In the genomic region with DNA sequence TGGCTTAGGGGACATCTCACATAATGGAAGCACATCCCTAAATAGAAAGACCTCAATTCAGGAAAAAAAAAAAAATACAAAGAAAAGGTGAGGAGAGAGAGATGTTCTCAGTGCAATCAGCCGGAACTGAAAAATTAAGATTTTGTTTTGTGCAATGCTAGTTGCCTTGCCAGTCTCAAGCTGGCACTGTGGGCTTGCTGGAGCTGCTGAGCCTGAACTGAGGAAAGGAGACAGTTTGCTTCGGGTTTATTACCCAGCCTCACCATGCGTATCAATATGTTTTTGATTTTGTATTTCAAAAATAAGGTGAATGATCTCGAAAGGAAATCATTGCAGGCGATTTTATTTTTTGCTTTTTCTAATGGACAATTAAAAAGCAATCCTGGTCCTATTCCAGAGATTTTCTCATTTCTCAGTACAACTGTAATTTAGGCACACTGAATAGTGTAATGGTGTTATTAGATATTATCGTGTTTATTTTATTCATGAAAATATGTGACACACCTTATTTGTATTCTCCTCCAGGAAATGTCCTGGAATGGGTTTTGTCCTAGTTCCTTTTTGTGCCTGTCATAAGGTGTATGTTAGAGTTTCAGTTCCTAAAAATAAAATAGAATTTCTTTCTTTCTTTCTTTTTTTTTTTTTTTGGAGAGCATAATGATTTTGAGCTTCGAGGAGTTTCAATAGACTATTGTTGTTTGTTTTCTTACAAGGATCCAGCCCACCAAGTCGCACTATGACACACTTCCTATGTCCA, we compare ENCODE assay signal across 25 cellular contexts.
"Had no signal": no experiment of that assay in that cellular context is flagged by ENCODE, and none has a peak within 500 bp of the region (broad histone marks: within the 10 kb centered on the region; RNA-seq: fewer than 3 reads in every experiment).

No MANE protein-coding gene starts in this region.

- ATAC-seq: activated CD8-positive, alpha-beta T cell treated with anti-CD3 and anti-CD28 coated beads for 36 hours; activated naive CD8-positive, alpha-beta T cell treated with anti-CD3 and anti-CD28 coated beads, Interleukin-2, amount 50 U/mL, for 24 hours; activated T-cell treated with anti-CD3 and anti-CD28 coated beads, Interleukin-2, amount 50 U/mL, for 4 hours; activated T-helper 17 cell treated with anti-CD3 and anti-CD28 coated beads, Interleukin-2, amount 50 U/mL, for 72 hours; left lung; lower lobe of right lung; pancreas; stimulated activated memory B cell treated with anti-CD40 and anti-IgM and Interleukin-4, amounts not matched to agents 10 μg/mL and 1 μg/mL and 100 μg/mL, for 72 hours; stimulated activated naive CD8-positive, alpha-beta T cell treated with anti-CD3 and anti-CD28 coated beads, Interleukin-15, amount 100 ng/mL, for 72 hours; upper lobe of right lung; WTC11 had no signal

- DNase-seq: activated CD4-positive, alpha-beta T cell treated with anti-CD3 and anti-CD28 coated beads for 1 hour; activated CD4-positive, alpha-beta T cell treated with anti-CD3 and anti-CD28 coated beads, Interleukin-2, amount 10 ng/mL, durations not matched to agents 7 days and 5 days; activated CD8-positive, alpha-beta T cell treated with anti-CD3 and anti-CD28 coated beads for 36 hours; activated gamma-delta T cell treated with Interleukin-2 at 50 U/mL for 16 hours; activated naive CD8-positive, alpha-beta T cell treated with anti-CD3 and anti-CD28 coated beads, Interleukin-2, amount 50 U/mL, for 24 hours; activated T-cell treated with anti-CD3 and anti-CD28 coated beads, Interleukin-2, amount 50 U/mL, for 4 hours; central memory CD4-positive, alpha-beta T cell; glutamatergic neuron; left lung; lower lobe of right lung; nephron progenitor cell; pancreas; retina; sigmoid colon; small intestine; stimulated activated CD4-positive, alpha-beta T cell treated with anti-CD3 and anti-CD28 coated beads, Interleukin-4, amount 100 ng/mL, for 4 hours; stimulated activated CD8-positive, alpha-beta memory T cell treated with anti-CD3 and anti-CD28 coated beads, Interleukin-4, amount 100 ng/mL, for 48 hours; stimulated activated naive CD8-positive, alpha-beta T cell treated with anti-CD3 and anti-CD28 coated beads, Interleukin-15, amount 100 ng/mL, for 72 hours; T-helper 2 cell; tibial artery; upper lobe of right lung had no signal

- H3K4me1 Mint-ChIP-seq: activated CD4-positive, alpha-beta T cell treated with anti-CD3 and anti-CD28 coated beads, Interleukin-2, amount 10 ng/mL, durations not matched to agents 7 days and 5 days; activated naive CD4-positive, alpha-beta T cell treated with anti-CD3 and anti-CD28 coated beads, Interleukin-2, amount 50 U/mL, for 24 hours; stimulated activated naive CD8-positive, alpha-beta T cell treated with anti-CD3 and anti-CD28 coated beads, Interleukin-15, amount 100 ng/mL, for 72 hours had no signal

- H3K27me3 Mint-ChIP-seq: activated CD8-positive, alpha-beta T cell treated with anti-CD3 and anti-CD28 coated beads for 36 hours; stimulated activated memory B cell treated with anti-CD40 and anti-IgM and Interleukin-4, amounts not matched to agents 10 μg/mL and 1 μg/mL and 100 μg/mL, for 72 hours; stimulated activated naive CD8-positive, alpha-beta T cell treated with anti-CD3 and anti-CD28 coated beads, Interleukin-15, amount 100 ng/mL, for 72 hours had no signal

- H3K4me3 Mint-ChIP-seq: activated CD4-positive, alpha-beta T cell treated with anti-CD3 and anti-CD28 coated beads, Interleukin-2, amount 10 ng/mL, durations not matched to agents 7 days and 5 days; activated CD8-positive, alpha-beta T cell treated with anti-CD3 and anti-CD28 coated beads for 36 hours; activated naive CD4-positive, alpha-beta T cell treated with anti-CD3 and anti-CD28 coated beads, Interleukin-2, amount 50 U/mL, for 24 hours; activated naive CD8-positive, alpha-beta T cell treated with anti-CD3 and anti-CD28 coated beads, Interleukin-2, amount 50 U/mL, for 24 hours; activated T-cell treated with anti-CD3 and anti-CD28 coated beads, Interleukin-2, amount 50 U/mL, for 4 hours; activated T-helper 17 cell treated with anti-CD3 and anti-CD28 coated beads, Interleukin-2, amount 50 U/mL, for 72 hours; nephron progenitor cell; stimulated activated memory B cell treated with anti-CD40 and anti-IgM and Interleukin-4, amounts not matched to agents 10 μg/mL and 1 μg/mL and 100 μg/mL, for 72 hours; stimulated activated naive CD8-positive, alpha-beta T cell treated with anti-CD3 and anti-CD28 coated beads, Interleukin-15, amount 100 ng/mL, for 72 hours; WTC11 had no signal

- H3K9me3 Mint-ChIP-seq: activated CD4-positive, alpha-beta T cell treated with anti-CD3 and anti-CD28 coated beads, Interleukin-2, amount 10 ng/mL, durations not matched to agents 7 days and 5 days; activated CD8-positive, alpha-beta T cell treated with anti-CD3 and anti-CD28 coated beads for 36 hours; activated naive CD8-positive, alpha-beta T cell treated with anti-CD3 and anti-CD28 coated beads, Interleukin-2, amount 50 U/mL, for 24 hours; activated T-cell treated with anti-CD3 and anti-CD28 coated beads, Interleukin-2, amount 50 U/mL, for 4 hours; activated T-helper 17 cell treated with anti-CD3 and anti-CD28 coated beads, Interleukin-2, amount 50 U/mL, for 72 hours; stimulated activated naive CD8-positive, alpha-beta T cell treated with anti-CD3 and anti-CD28 coated beads, Interleukin-15, amount 100 ng/mL, for 72 hours; WTC11 had no signal

- H3K36me3 Mint-ChIP-seq: activated naive CD4-positive, alpha-beta T cell treated with anti-CD3 and anti-CD28 coated beads, Interleukin-2, amount 50 U/mL, for 24 hours; stimulated activated memory B cell treated with anti-CD40 and anti-IgM and Interleukin-4, amounts not matched to agents 10 μg/mL and 1 μg/mL and 100 μg/mL, for 72 hours; WTC11 had no signal

- H3K27ac Mint-ChIP-seq: activated CD4-positive, alpha-beta T cell treated with anti-CD3 and anti-CD28 coated beads, Interleukin-2, amount 10 ng/mL, durations not matched to agents 7 days and 5 days; activated CD8-positive, alpha-beta T cell treated with anti-CD3 and anti-CD28 coated beads for 36 hours; activated naive CD4-positive, alpha-beta T cell treated with anti-CD3 and anti-CD28 coated beads, Interleukin-2, amount 50 U/mL, for 24 hours; activated naive CD8-positive, alpha-beta T cell treated with anti-CD3 and anti-CD28 coated beads, Interleukin-2, amount 50 U/mL, for 24 hours; activated T-helper 17 cell treated with anti-CD3 and anti-CD28 coated beads, Interleukin-2, amount 50 U/mL, for 72 hours; nephron progenitor cell; stimulated activated memory B cell treated with anti-CD40 and anti-IgM and Interleukin-4, amounts not matched to agents 10 μg/mL and 1 μg/mL and 100 μg/mL, for 72 hours; stimulated activated naive CD8-positive, alpha-beta T cell treated with anti-CD3 and anti-CD28 coated beads, Interleukin-15, amount 100 ng/mL, for 72 hours; WTC11 had no signal
